ENCODE assay signal across 8 cellular contexts in the genomic region with DNA sequence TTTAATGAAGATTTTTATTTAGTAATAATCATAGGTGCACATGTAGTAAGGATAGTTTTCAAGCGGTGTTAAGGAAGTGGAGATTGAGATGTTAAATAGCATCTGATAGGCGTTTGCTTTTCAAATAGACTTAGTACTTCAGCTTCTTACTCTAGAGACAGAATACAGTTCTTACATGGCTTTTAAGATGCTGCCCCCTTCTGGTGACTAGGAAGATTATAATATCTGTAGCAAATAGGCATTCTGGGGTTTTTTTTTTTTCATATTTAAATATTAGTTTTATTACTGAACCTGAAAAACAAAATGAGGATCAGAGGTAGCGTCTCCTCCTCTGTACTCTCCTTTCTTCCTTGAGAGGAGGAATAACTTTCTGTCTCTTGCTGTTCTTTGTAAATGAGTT.
A peak's percentile ranks its signal among the peaks of the same experiment; 100 is the strongest.
DNase-seq lines count a peak whose midpoint lies in the region; ATAC-seq and TF ChIP-seq lines count a peak whose summit lies in the region.

No MANE protein-coding gene starts in this region.

- peaks cover 11% of the 10 kb centered on the region for H3K36me3 Mint-ChIP-seq in nephron progenitor cell (ENCODE audit: low read depth)

- H3K4me3 ChIP-seq in epithelial cell of proximal tubule (ENCODE audit: low read depth, low read length) = no peak overlapping the region

- no peak for ATAC-seq in GM19324 (IDR thresholded peaks at IDR 0.05; ENCODE audit: low FRiP score, unreplicated experiment)
- no peak for ATAC-seq in GM21367 (IDR thresholded peaks at IDR 0.05; ENCODE audit: unreplicated experiment)

- no peaks in the 10 kb centered on the region for H3K27me3 Mint-ChIP-seq in nephron progenitor cell (ENCODE audit: low read depth, poor library complexity)

- peak; percentile 70 for TF ChIP-seq CTCF in epithelial cell of proximal tubule (conservative IDR thresholded peaks at IDR 0.05; ENCODE audit: low read depth, low read length)
- TF ChIP-seq CTCF in nephron progenitor cell (IDR thresholded peaks at IDR 0.05) = peak; percentile 79

- H3K4me3 Mint-ChIP-seq in nephron progenitor cell = no peak overlapping the region

- H3K9me3 Mint-ChIP-seq in nephron progenitor cell = no peaks in the 10 kb centered on the region

- no peak overlapping the region for H3K27ac Mint-ChIP-seq in nephron progenitor cell

- peaks cover 31% of the 10 kb centered on the region for H3K4me1 Mint-ChIP-seq in nephron progenitor cell

- DNase-seq in ELR (ENCODE audit: low read depth) (peak; percentile 86), NAMALWA (ENCODE audit: low spot score) (peak; percentile 51), RPMI7951 (ENCODE audit: low read depth) (peak; percentile 78), epithelial cell of proximal tubule (ENCODE audit: low read depth) (no peak), nephron progenitor cell (no peak), GDM1 (lab: John Stamatoyannopoulos, UW) (no peak)

Comparison
In these comparisons a context has a peak if more than half of its experiments do, and no peak if none do; other contexts are left out.
1. DNase-seq: peak in ELR (single experiment), NAMALWA (single experiment) and RPMI7951 (single experiment); none in epithelial cell of proximal tubule (single experiment), nephron progenitor cell (single experiment) and GDM1 (single experiment).